ENCODE assay signal across 12 cellular contexts in the genomic region with DNA sequence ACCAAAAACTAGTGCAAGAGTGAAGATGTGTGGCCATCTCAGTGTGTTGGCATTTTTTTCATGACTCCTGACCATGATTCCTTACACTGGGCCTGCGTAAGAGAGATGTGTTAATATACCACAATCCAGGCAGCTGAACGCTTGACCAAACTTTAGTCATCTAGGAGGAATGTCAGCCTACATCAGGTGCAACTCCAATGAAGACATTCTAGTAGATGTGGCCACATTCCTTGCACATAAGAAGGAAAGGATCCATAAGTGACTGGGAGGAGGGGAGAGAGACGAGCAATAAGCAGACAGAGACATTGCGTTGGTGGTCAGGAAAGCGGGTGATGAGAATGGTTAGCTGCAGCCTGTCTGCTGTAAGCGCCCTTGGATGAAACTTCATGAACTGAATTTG. TPM values are rescaled to one million over a fixed set of nuclear protein-coding genes. Genes with fewer than 3 reads are reported as not detected.
DNase-seq lines count a peak whose midpoint lies in the region; ATAC-seq and TF ChIP-seq lines count a peak whose summit lies in the region.
"Had no signal": no experiment of that assay in that cellular context is flagged by ENCODE, and none has a peak within 500 bp of the region (broad histone marks: within the 10 kb centered on the region; RNA-seq: fewer than 3 reads in every experiment).

No MANE protein-coding gene starts in this region.

- H3K4me3 ChIP-seq in GM23248, result no peak overlapping the region
- no peak overlapping the region for H3K4me3 ChIP-seq in fibroblast of pulmonary artery (replicated peaks; ENCODE audit: low read depth, low read length)
- no peak overlapping the region for H3K4me3 ChIP-seq in gastrocnemius medialis
- H3K4me3 ChIP-seq: suprapubic skin had no signal

- H3K27me3 ChIP-seq in GM23248 (replicated peaks; ENCODE audit: insufficient read depth) (no peaks in the 10 kb centered on the region), gastrocnemius medialis (no peaks in the 10 kb centered on the region)
- H3K27me3 ChIP-seq: suprapubic skin had no signal

- no peaks in the 10 kb centered on the region for H3K36me3 Mint-ChIP-seq in activated T-cell treated with anti-CD3 and anti-CD28 coated beads, Interleukin-2, amount 50 U/mL, for 4 hours (ENCODE audit: insufficient read depth)
- H3K36me3 Mint-ChIP-seq: activated naive CD8-positive, alpha-beta T cell had no signal

- H3K36me3 ChIP-seq in GM23248 (ENCODE audit: low read depth) (no peaks in the 10 kb centered on the region), gastrocnemius medialis (no peaks in the 10 kb centered on the region)
- H3K36me3 ChIP-seq: suprapubic skin had no signal

- H4K20me1 ChIP-seq in GM23248 (ENCODE audit: insufficient read depth), result no peaks in the 10 kb centered on the region

- H2AFZ ChIP-seq in GM23248, result no peak overlapping the region

- no peak overlapping the region for H3K4me3 Mint-ChIP-seq in activated T-cell treated with anti-CD3 and anti-CD28 coated beads, Interleukin-2, amount 50 U/mL, for 4 hours
- H3K4me3 Mint-ChIP-seq: activated CD4-positive, alpha-beta memory T cell treated with anti-CD3 and anti-CD28 coated beads, Interleukin-2, amount 10 ng/mL, durations not matched to agents 7 days and 5 days; activated naive CD8-positive, alpha-beta T cell had no signal

- TF ChIP-seq POLR2A in gastrocnemius medialis (IDR thresholded peaks at IDR 0.05), result no peak

- no peaks in the 10 kb centered on the region for H3K9me3 ChIP-seq in GM23248 (ENCODE audit: low read depth)
- H3K9me3 ChIP-seq in gastrocnemius medialis, result no peaks in the 10 kb centered on the region
- H3K9me3 ChIP-seq: SK-N-SH, suprapubic skin had no signal

- WGBS in GM23248 (ENCODE audit: low coverage in 1 of 2, low lambda C conversion rate in 2 of 2, missing lambda C conversion rate in 2 of 2), 2 experiments, result 66 to 67% methylated on average over 6 of the region's 6 CpGs

- DNase-seq in GM23248 (peak; percentile 13), RPMI7951 (ENCODE audit: low read depth) (peak; percentile 20), fibroblast of pulmonary artery (ENCODE audit: low read depth) (peak; percentile 77), gastrocnemius medialis (no peak), cerebellar cortex (ENCODE audit: low spot score) (no peak), NCI-H2107 treated with DMSO at 0.1 percent for 48 hours (lab: John Stamatoyannopoulos, UW; ENCODE audit: unreplicated experiment) (no peak), hypothalamus (lab: John Stamatoyannopoulos, UW) (no peak)
- no peak for DNase-seq in activated T-cell treated with anti-CD3 and anti-CD28 coated beads, Interleukin-2, amount 50 U/mL, for 4 hours
- DNase-seq: activated CD4-positive, alpha-beta memory T cell treated with anti-CD3 and anti-CD28 coated beads, Interleukin-2, amount 10 ng/mL, durations not matched to agents 7 days and 5 days; SK-N-SH had no signal

- in situ Hi-C loops in GM23248 (cut with MboI), result no loop called here
- in situ Hi-C loops in gastrocnemius medialis (cut with MboI; ENCODE audit: low sequenced_read_pairs in 4 of 4), result loop anchor here (5.0 to 25.0 kb wide), 4 partner anchors 129 to 986 kb away; a partner anchor contains a TSS

- no peak overlapping the region for H3K4me2 ChIP-seq in GM23248 (ENCODE audit: unreplicated experiment)
- H3K4me2 ChIP-seq: SK-N-SH had no signal

- intact Hi-C loops in gastrocnemius medialis (cut with DNase I; ENCODE audit: low total_unique reads), result no loop called here

- no peak overlapping the region for H3K9ac ChIP-seq in GM23248
- H3K9ac ChIP-seq: SK-N-SH had no signal

- peaks cover 45% of the 10 kb centered on the region for H3K4me1 Mint-ChIP-seq in activated T-cell treated with anti-CD3 and anti-CD28 coated beads, Interleukin-2, amount 50 U/mL, for 4 hours (ENCODE audit: low read depth)

- no peaks in the 10 kb centered on the region for H3F3A ChIP-seq in GM23248 (ENCODE audit: insufficient read depth)

- H3K4me1 ChIP-seq in GM23248 (ENCODE audit: insufficient read depth) (no peaks in the 10 kb centered on the region), gastrocnemius medialis (peaks cover 44 to 65% of the 10 kb centered on the region in 2 donors)

- no peaks in the 10 kb centered on the region for H3K27me3 Mint-ChIP-seq in activated T-cell treated with anti-CD3 and anti-CD28 coated beads, Interleukin-2, amount 50 U/mL, for 4 hours (ENCODE audit: low read depth)
- H3K27me3 Mint-ChIP-seq: activated naive CD8-positive, alpha-beta T cell had no signal

- no peak for ATAC-seq in gastrocnemius medialis
- no peak for ATAC-seq in activated T-cell treated with anti-CD3 and anti-CD28 coated beads, Interleukin-2, amount 50 U/mL, for 4 hours

- H3K79me2 ChIP-seq in GM23248 (ENCODE audit: insufficient read depth), result no peaks in the 10 kb centered on the region

- H3K9me3 Mint-ChIP-seq in activated T-cell treated with anti-CD3 and anti-CD28 coated beads, Interleukin-2, amount 50 U/mL, for 4 hours, result no peaks in the 10 kb centered on the region
- H3K9me3 Mint-ChIP-seq: activated CD4-positive, alpha-beta memory T cell treated with anti-CD3 and anti-CD28 coated beads, Interleukin-2, amount 10 ng/mL, durations not matched to agents 7 days and 5 days had no signal

- TF ChIP-seq CTCF in fibroblast of pulmonary artery (IDR thresholded peaks at IDR 0.05; ENCODE audit: low read length, missing control alignments) (no peak), gastrocnemius medialis (IDR thresholded peaks at IDR 0.05 in 4 of 5, conservative IDR thresholded peaks at IDR 0.05 in 1 of 5) (no peak)

- H3K27ac ChIP-seq in GM23248 (no peak overlapping the region), gastrocnemius medialis (peak overlapping the region in 3 of 4 donors; percentile 2 to 69 (median 48))
- H3K27ac ChIP-seq: suprapubic skin had no signal

- no peaks in the 10 kb centered on the region for H3K9me2 ChIP-seq in GM23248 (ENCODE audit: insufficient read depth)
- H3K9me2 ChIP-seq: SK-N-SH had no signal

RNA-seq across cellular contexts. Expression of a gene that starts 42.6 kb away (rescaled TPM):
- not detected in 2 replicates for total RNA-seq in GM23248 (2014; rRNA removed; shearing (Covaris generic))
- polyA plus RNA-seq in GM23248 (2016; fragmentation: Nextera tagmentation; extraction: Ambion mirVana), result not detected in 2 replicates
- total RNA-seq in RPMI7951 (2014; rRNA removed; shearing (Covaris generic)), result 0.12 and 0.20 TPM in 2 replicates
- total RNA-seq in gastrocnemius medialis, result 1 to 10 TPM; 3.3 to 8.0 (median 4.5) TPM
- 1 to 10 TPM in 2 of 3 donors, under 1 TPM in 1; 0.51 to 1.8 (median 1.8) TPM for total RNA-seq in activated T-cell treated with anti-CD3 and anti-CD28 coated beads, Interleukin-2, amount 50 U/mL, for 4 hours

Comparison
In these comparisons a context has a peak if more than half of its experiments do, and no peak if none do; other contexts are left out.
1. DNase-seq: peak in GM23248 (single experiment), RPMI7951 (single experiment) and fibroblast of pulmonary artery (single experiment); none in gastrocnemius medialis (0 of 2), activated T-cell treated with anti-CD3 and anti-CD28 coated beads, Interleukin-2, amount 50 U/mL, for 4 hours (single experiment), cerebellar cortex (single experiment), NCI-H2107 treated with DMSO at 0.1 percent for 48 hours (single experiment) and hypothalamus (0 of 51).